In the genomic region with DNA sequence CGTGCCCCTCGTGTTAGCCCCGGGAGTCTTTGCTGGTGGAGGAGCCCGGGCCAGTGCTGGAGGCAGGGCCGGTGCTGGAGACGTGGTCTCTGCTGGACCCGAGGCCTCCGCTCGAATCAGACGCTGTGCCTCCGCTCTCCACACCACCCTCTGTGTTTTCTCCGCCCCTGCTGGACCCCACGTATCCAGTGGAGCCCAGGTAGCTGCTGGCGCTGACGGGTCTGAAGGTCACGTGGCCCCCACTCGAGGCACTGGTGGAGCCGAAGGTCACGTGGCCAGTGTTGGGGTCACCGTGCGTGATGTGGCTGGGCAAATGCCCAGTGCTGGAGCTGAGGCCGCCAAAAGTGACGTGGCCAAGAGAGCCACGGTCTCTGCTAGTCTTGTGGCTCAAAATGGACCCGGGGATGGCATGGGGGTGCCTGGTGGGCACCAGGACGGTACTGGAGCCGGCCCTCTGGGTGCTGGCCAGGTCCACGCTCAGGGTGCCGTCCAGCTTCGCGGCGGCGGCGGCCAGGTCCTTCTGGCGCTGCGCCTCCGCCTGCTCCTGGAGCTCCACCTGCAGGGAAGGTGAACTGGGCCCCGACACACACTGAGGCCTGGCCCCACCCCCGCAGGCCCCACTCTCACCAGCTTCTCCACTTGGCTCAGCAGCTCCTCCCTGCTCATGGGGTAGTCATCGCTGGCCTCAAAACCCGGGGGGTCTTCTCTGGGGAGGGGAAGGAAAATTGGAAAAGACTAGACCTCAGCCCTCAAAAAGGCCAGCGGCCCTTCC, we compare ENCODE assay signal across 21 cellular contexts. TPM values are rescaled to one million over a fixed set of nuclear protein-coding genes. Genes with fewer than 3 reads are reported as not detected.
"Had no signal": no experiment of that assay in that cellular context is flagged by ENCODE, and none has a peak within 500 bp of the region (broad histone marks: within the 10 kb centered on the region; RNA-seq: fewer than 3 reads in every experiment).

No MANE protein-coding gene starts in this region.

- H3K9me3 Mint-ChIP-seq: activated CD4-positive, alpha-beta T cell treated with anti-CD3 and anti-CD28 coated beads, Interleukin-2, amount 10 ng/mL, durations not matched to agents 24 days and 14 days; activated CD8-positive, alpha-beta T cell treated with anti-CD3 and anti-CD28 coated beads for 36 hours; activated naive CD8-positive, alpha-beta T cell treated with anti-CD3 and anti-CD28 coated beads, Interleukin-2, amount 10 ng/mL, durations not matched to agents 7 days and 5 days; activated T-helper 17 cell treated with anti-CD3 and anti-CD28 coated beads, Interleukin-2, amount 50 U/mL, for 72 hours; memory B cell; naive thymus-derived CD4-positive, alpha-beta T cell; stimulated activated effector memory CD8-positive, alpha-beta T cell treated with anti-CD3 and anti-CD28 coated beads, Interleukin-12 subunit alpha, Interleukin-12 subunit beta, amount 100 ng/mL, for 72 hours had no signal

- H3K27ac Mint-ChIP-seq: activated CD4-positive, alpha-beta T cell treated with anti-CD3 and anti-CD28 coated beads, Interleukin-2, amount 10 ng/mL, durations not matched to agents 24 days and 14 days; activated CD8-positive, alpha-beta T cell treated with anti-CD3 and anti-CD28 coated beads for 36 hours; activated naive CD8-positive, alpha-beta T cell treated with anti-CD3 and anti-CD28 coated beads, Interleukin-2, amount 10 ng/mL, durations not matched to agents 7 days and 5 days; activated T-helper 17 cell treated with anti-CD3 and anti-CD28 coated beads, Interleukin-2, amount 50 U/mL, for 72 hours; memory B cell; naive thymus-derived CD4-positive, alpha-beta T cell; stimulated activated effector memory CD8-positive, alpha-beta T cell treated with anti-CD3 and anti-CD28 coated beads, Interleukin-12 subunit alpha, Interleukin-12 subunit beta, amount 100 ng/mL, for 72 hours had no signal

- H3K4me3 Mint-ChIP-seq: activated CD4-positive, alpha-beta T cell treated with anti-CD3 and anti-CD28 coated beads, Interleukin-2, amount 10 ng/mL, durations not matched to agents 24 days and 14 days; activated CD8-positive, alpha-beta T cell treated with anti-CD3 and anti-CD28 coated beads for 36 hours; activated naive CD8-positive, alpha-beta T cell treated with anti-CD3 and anti-CD28 coated beads, Interleukin-2, amount 10 ng/mL, durations not matched to agents 7 days and 5 days; activated T-helper 17 cell treated with anti-CD3 and anti-CD28 coated beads, Interleukin-2, amount 50 U/mL, for 72 hours; memory B cell; naive thymus-derived CD4-positive, alpha-beta T cell; stimulated activated effector memory CD8-positive, alpha-beta T cell treated with anti-CD3 and anti-CD28 coated beads, Interleukin-12 subunit alpha, Interleukin-12 subunit beta, amount 100 ng/mL, for 72 hours had no signal

- H3K9me3 ChIP-seq: body of pancreas, left ventricle myocardium inferior had no signal

- H3K4me3 ChIP-seq: body of pancreas, dorsolateral prefrontal cortex, left ventricle myocardium inferior, smooth muscle cell had no signal

- H3K27me3 ChIP-seq: body of pancreas, dorsolateral prefrontal cortex had no signal

- H3K4me1 Mint-ChIP-seq: activated CD4-positive, alpha-beta T cell treated with anti-CD3 and anti-CD28 coated beads, Interleukin-2, amount 10 ng/mL, durations not matched to agents 24 days and 14 days; activated naive CD8-positive, alpha-beta T cell treated with anti-CD3 and anti-CD28 coated beads, Interleukin-2, amount 10 ng/mL, durations not matched to agents 7 days and 5 days; activated T-helper 17 cell treated with anti-CD3 and anti-CD28 coated beads, Interleukin-2, amount 50 U/mL, for 72 hours; memory B cell; naive thymus-derived CD4-positive, alpha-beta T cell; stimulated activated effector memory CD8-positive, alpha-beta T cell treated with anti-CD3 and anti-CD28 coated beads, Interleukin-12 subunit alpha, Interleukin-12 subunit beta, amount 100 ng/mL, for 72 hours had no signal

- DNase-seq: activated CD4-positive, alpha-beta T cell treated with anti-CD3 and anti-CD28 coated beads, Interleukin-2, amount 10 ng/mL, durations not matched to agents 24 days and 14 days; activated CD8-positive, alpha-beta T cell treated with anti-CD3 and anti-CD28 coated beads for 36 hours; activated naive CD4-positive, alpha-beta T cell; activated naive CD8-positive, alpha-beta T cell treated with anti-CD3 and anti-CD28 coated beads, Interleukin-2, amount 10 ng/mL, durations not matched to agents 7 days and 5 days; activated T-cell treated with anti-CD3 and anti-CD28 coated beads, Interleukin-2, amount 50 U/mL, for 1 hour; amygdala; body of pancreas; caudate nucleus; dorsolateral prefrontal cortex; head of caudate nucleus; left ventricle myocardium inferior; naive thymus-derived CD4-positive, alpha-beta T cell; stimulated activated CD4-positive, alpha-beta T cell treated with anti-CD3 and anti-CD28 coated beads, Interleukin-4, amount 100 ng/mL, for 24 hours; T-helper 1 cell; T-helper 9 cell had no signal

- H3K36me3 ChIP-seq: left ventricle myocardium inferior had no signal

- H3K36me3 Mint-ChIP-seq: activated naive CD8-positive, alpha-beta T cell treated with anti-CD3 and anti-CD28 coated beads, Interleukin-2, amount 10 ng/mL, durations not matched to agents 7 days and 5 days; naive thymus-derived CD4-positive, alpha-beta T cell; stimulated activated effector memory CD8-positive, alpha-beta T cell treated with anti-CD3 and anti-CD28 coated beads, Interleukin-12 subunit alpha, Interleukin-12 subunit beta, amount 100 ng/mL, for 72 hours had no signal

- ATAC-seq: activated CD8-positive, alpha-beta T cell treated with anti-CD3 and anti-CD28 coated beads for 36 hours; activated T-helper 17 cell treated with anti-CD3 and anti-CD28 coated beads, Interleukin-2, amount 50 U/mL, for 72 hours; body of pancreas; naive thymus-derived CD4-positive, alpha-beta T cell; sciatic nerve; stimulated activated effector memory CD8-positive, alpha-beta T cell treated with anti-CD3 and anti-CD28 coated beads, Interleukin-12 subunit alpha, Interleukin-12 subunit beta, amount 100 ng/mL, for 72 hours had no signal

- H3K4me1 ChIP-seq: body of pancreas, left ventricle myocardium inferior had no signal

- H3K27ac ChIP-seq: body of pancreas, dorsolateral prefrontal cortex, epithelial cell of prostate, left ventricle myocardium inferior had no signal

- H3K4me2 ChIP-seq: smooth muscle cell had no signal

- H3K27me3 Mint-ChIP-seq: activated CD4-positive, alpha-beta T cell treated with anti-CD3 and anti-CD28 coated beads, Interleukin-2, amount 10 ng/mL, durations not matched to agents 24 days and 14 days; activated CD8-positive, alpha-beta T cell treated with anti-CD3 and anti-CD28 coated beads for 36 hours had no signal

RNA-seq across cellular contexts. Expression of a gene that starts 27.3 kb away (rescaled TPM):
- polyA plus RNA-seq: naive thymus-derived CD4-positive, alpha-beta T cell had no signal
